ENCODE assay signal across 1 cellular context in the genomic region with DNA sequence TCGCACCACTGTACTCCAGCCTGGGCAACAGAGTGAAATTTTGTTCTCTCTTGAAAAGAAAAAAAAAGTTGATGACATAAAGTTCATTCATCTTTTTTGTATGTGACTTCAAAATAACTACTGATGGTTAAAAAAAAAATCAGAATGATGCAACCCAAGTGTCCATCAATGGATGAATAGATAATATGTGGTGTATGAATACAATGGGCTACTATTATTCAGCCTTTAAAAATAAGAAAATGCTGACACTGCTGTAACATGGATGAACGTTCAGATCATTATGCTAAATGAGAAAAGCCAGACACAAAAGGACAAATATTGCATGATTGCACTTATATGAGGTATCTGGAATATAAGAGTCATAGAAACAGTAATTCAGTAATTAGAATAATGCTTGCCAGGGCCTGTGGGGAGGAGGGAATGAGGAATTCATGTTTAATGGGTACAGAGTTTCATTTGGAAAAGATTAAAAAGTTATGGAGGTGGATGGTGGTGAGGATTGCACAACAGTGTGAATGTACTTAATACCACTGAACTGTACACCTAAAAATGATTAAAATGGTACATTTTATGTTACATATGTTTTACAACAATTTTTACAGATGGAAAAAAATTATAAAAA.
TF ChIP-seq lines count a peak whose summit lies in the region.

No MANE protein-coding gene starts in this region.

TF ChIP-seq in GM12878, 131 proteins besides CTCF, POLR2A, EP300 and RAD21 (continued from another document):
- TF ChIP-seq JUND (IDR thresholded peaks at IDR 0.05; ENCODE audit: low read depth, low read length): no peak
